In the genomic region with DNA sequence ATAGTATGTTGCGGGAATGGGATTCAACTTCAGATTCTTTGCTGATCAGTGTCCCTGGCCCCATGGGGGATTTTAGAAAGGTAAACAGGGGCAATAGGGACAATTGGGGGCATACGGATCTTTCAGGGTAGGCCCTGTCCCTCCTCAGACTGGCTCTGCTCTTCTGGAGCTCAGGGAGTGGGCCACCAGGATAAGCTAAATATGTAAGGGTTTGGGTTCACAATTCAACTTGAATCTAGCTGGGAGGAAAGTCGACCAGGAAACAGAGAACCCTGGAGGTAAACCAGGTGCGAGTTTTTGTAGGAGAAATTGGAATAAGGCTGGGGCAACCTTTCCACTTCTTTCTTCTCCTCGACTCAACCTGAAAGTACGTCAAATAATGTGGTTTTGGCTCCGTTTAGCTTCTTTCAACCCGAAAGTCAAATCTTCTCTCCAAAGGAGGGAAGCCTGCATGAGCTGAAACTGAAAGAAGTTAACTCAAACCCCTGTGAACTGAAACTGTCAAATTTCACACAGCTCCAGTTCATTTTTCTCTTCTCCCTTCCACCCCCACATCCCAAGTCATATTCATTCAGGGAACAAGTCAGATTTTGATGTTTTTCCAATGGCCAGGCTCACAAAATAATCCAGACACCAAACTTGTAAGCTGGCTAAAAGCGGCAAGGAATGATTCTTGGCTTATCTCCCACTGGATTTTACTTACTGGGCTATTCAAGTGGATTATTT, we compare ENCODE assay signal across 10 cellular contexts.
DNase-seq lines count a peak whose midpoint lies in the region; ATAC-seq, FAIRE-seq and TF ChIP-seq lines count a peak whose summit lies in the region.
"Had no signal": no experiment of that assay in that cellular context is flagged by ENCODE, and none has a peak within 500 bp of the region (broad histone marks: within the 10 kb centered on the region; RNA-seq: fewer than 3 reads in every experiment).

No MANE protein-coding gene starts in this region.

- no peak for FAIRE-seq in H54 (lab: Jason Lieb, UNC)
- FAIRE-seq: islet of Langerhans had no signal

- no peak overlapping the region for H2AK5ac ChIP-seq in H9 (ENCODE audit: insufficient read length, low read length)

- no peaks in the 10 kb centered on the region for H3K9me3 ChIP-seq in H9 (ENCODE audit: control insufficient read depth, low read depth, low read length)

- H3K4me1 Mint-ChIP-seq in activated T-cell treated with anti-CD3 and anti-CD28 coated beads, Interleukin-2, amount 50 U/mL, for 72 hours (ENCODE audit: low read depth) = peaks cover 76% of the 10 kb centered on the region
- peaks cover 23% of the 10 kb centered on the region for H3K4me1 Mint-ChIP-seq in nephron progenitor cell
- 0 out of 4 replicates have a peak, but pooled peaks cover 0 to 2% of the 10 kb centered on the region in 2 experiments for H3K4me1 Mint-ChIP-seq in H9

- peak overlapping the region; percentile 79 for H3K27ac Mint-ChIP-seq in activated T-cell treated with anti-CD3 and anti-CD28 coated beads, Interleukin-2, amount 50 U/mL, for 72 hours
- H3K27ac Mint-ChIP-seq in nephron progenitor cell = no peak overlapping the region
- peak overlapping the region in 1 of 3 experiments; percentile 62; a peak in 1 of 7 replicates for H3K27ac Mint-ChIP-seq in H9

- H2BK20ac ChIP-seq in H9 (ENCODE audit: low read depth, low read length, poor library complexity, severe bottlenecking) = no peak overlapping the region

- no peak overlapping the region for H2AFZ ChIP-seq in H9 (ENCODE audit: low read length)

- no peak overlapping the region for H4K5ac ChIP-seq in H9 (ENCODE audit: insufficient read length, low read depth, low read length)

- DNase-seq in GM13977 (ENCODE audit: low spot score) (peak; percentile 39), nephron progenitor cell (no peak), H9 (no peak), posterior cingulate gyrus (no peak), H54 (ENCODE audit: insufficient read length, low spot score) (no peak)
- DNase-seq in activated T-cell treated with anti-CD3 and anti-CD28 coated beads, Interleukin-2, amount 50 U/mL, for 72 hours = peak; percentile 41 to 54
- DNase-seq: NCI-H1436 treated with DMSO at 0.1 percent for 48 hours had no signal

- no peak overlapping the region for H3K27ac ChIP-seq in H9 (ENCODE audit: insufficient read length, low read depth, low read length)

- peak overlapping the region; percentile 50 to 68 for H3K4me3 Mint-ChIP-seq in activated T-cell treated with anti-CD3 and anti-CD28 coated beads, Interleukin-2, amount 50 U/mL, for 72 hours
- H3K4me3 Mint-ChIP-seq in nephron progenitor cell = no peak overlapping the region
- no peak overlapping the region for H3K4me3 Mint-ChIP-seq in H9

- no peak for TF ChIP-seq POLR2A in H54 (IDR thresholded peaks at IDR 0.05; ENCODE audit: low read depth, low read length)

- no peak overlapping the region for H2BK5ac ChIP-seq in H9 (ENCODE audit: insufficient read length, low read length)

- no peaks in the 10 kb centered on the region for H3K36me3 Mint-ChIP-seq in activated T-cell treated with anti-CD3 and anti-CD28 coated beads, Interleukin-2, amount 50 U/mL, for 72 hours (ENCODE audit: insufficient read depth in 2 of 2)
- H3K36me3 Mint-ChIP-seq in nephron progenitor cell (ENCODE audit: low read depth) (no peaks in the 10 kb centered on the region), H9 (ENCODE audit: insufficient read depth in 1 of 3, low read depth in 3 of 3) (no peaks in the 10 kb centered on the region; a peak in 1 of 7 replicates)

- H4K20me1 ChIP-seq in H9 (ENCODE audit: control insufficient read depth, insufficient read depth, insufficient read length) = no peaks in the 10 kb centered on the region

- no peaks in the 10 kb centered on the region for H3K79me1 ChIP-seq in H9 (ENCODE audit: insufficient read depth, low read depth, low read length, poor library complexity, severe bottlenecking)

- H2BK12ac ChIP-seq in H9 (ENCODE audit: insufficient read length, low read depth, low read length) = no peak overlapping the region

- no peaks in the 10 kb centered on the region for H3K79me2 ChIP-seq in H9 (ENCODE audit: insufficient read depth, low read length)

- H3K9me3 Mint-ChIP-seq in activated T-cell treated with anti-CD3 and anti-CD28 coated beads, Interleukin-2, amount 50 U/mL, for 72 hours = no peaks in the 10 kb centered on the region
- H3K9me3 Mint-ChIP-seq in nephron progenitor cell = no peaks in the 10 kb centered on the region
- H3K9me3 Mint-ChIP-seq in H9 = no peaks in the 10 kb centered on the region

- in situ Hi-C loops in GM13977 (cut with MboI; ENCODE audit: low pct_unique_long_range_greater_than_20kb, low sequenced_read_pairs, unreplicated experiment) = no loop called here

- H3K9ac ChIP-seq in H9 (ENCODE audit: extremely low read depth, insufficient read length, low read length) = no peak overlapping the region

- no peak overlapping the region for H3T11ph ChIP-seq in H9 (ENCODE audit: low read length)

- ATAC-seq in GM19438 (IDR thresholded peaks at IDR 0.05; ENCODE audit: low read depth, unreplicated experiment) (peak; percentile 67), HG03064 (IDR thresholded peaks at IDR 0.05; ENCODE audit: low read depth, unreplicated experiment) (peak; percentile 80)
- peak; percentile 76 to 82 for ATAC-seq in activated T-cell treated with anti-CD3 and anti-CD28 coated beads, Interleukin-2, amount 50 U/mL, for 72 hours (replicated peaks in 1 of 2)

- H3K4me2 ChIP-seq in H9 (ENCODE audit: insufficient read depth, insufficient read length, low read length) = no peak overlapping the region

- no peak overlapping the region for H2BK15ac ChIP-seq in H9 (ENCODE audit: low read depth, low read length)

- no peak overlapping the region for H4K8ac ChIP-seq in H9 (replicated peaks; ENCODE audit: insufficient read length, low read depth, low read length)

- H4K91ac ChIP-seq in H9 (ENCODE audit: insufficient read length, low read depth, low read length) = no peak overlapping the region

- H3K27me3 Mint-ChIP-seq in activated T-cell treated with anti-CD3 and anti-CD28 coated beads, Interleukin-2, amount 50 U/mL, for 72 hours (ENCODE audit: low read depth) = no peaks in the 10 kb centered on the region
- H3K27me3 Mint-ChIP-seq in nephron progenitor cell (ENCODE audit: low read depth, poor library complexity) = peaks cover 6% of the 10 kb centered on the region
- no peaks in the 10 kb centered on the region; the same call in 1 of the 2 replicates for H3K27me3 Mint-ChIP-seq in H9 (ENCODE audit: low read depth)

- no peak overlapping the region for H3K23ac ChIP-seq in H9 (ENCODE audit: insufficient read length, low read depth, low read length)

- TF ChIP-seq CTCF in GM13977 (IDR thresholded peaks at IDR 0.05; ENCODE audit: extremely low read depth, insufficient read depth, missing control alignments) (no peak), nephron progenitor cell (IDR thresholded peaks at IDR 0.05) (no peak), H9 (conservative IDR thresholded peaks at IDR 0.05) (no peak)

- no peaks in the 10 kb centered on the region for H3K4me1 ChIP-seq in H9 (ENCODE audit: insufficient read depth, low read length)

- intact Hi-C loops in posterior cingulate gyrus (cut with DNase I) = no loop called here

- WGBS in H9 (ENCODE audit: extremely low coverage, insufficient read length, low lambda C conversion rate) = no CpG with 5 or more reads among the region's 9 CpGs

- no peaks in the 10 kb centered on the region for H3K23me2 ChIP-seq in H9 (ENCODE audit: insufficient read length, low read depth, low read length, poor library complexity, severe bottlenecking)

- no peak overlapping the region for H3K4ac ChIP-seq in H9 (ENCODE audit: low read depth, low read length)

- no peak overlapping the region for H3K18ac ChIP-seq in H9 (ENCODE audit: insufficient read length, low read depth, low read length)

- no peak overlapping the region for H3K14ac ChIP-seq in H9 (ENCODE audit: insufficient read depth, low read length)

- H3K27me3 ChIP-seq in H9 (ENCODE audit: insufficient read depth, low read length) = no peaks in the 10 kb centered on the region

- no peak overlapping the region for H3K56ac ChIP-seq in H9 (ENCODE audit: insufficient read length, low read depth, low read length)

- no peak overlapping the region for H2BK120ac ChIP-seq in H9 (ENCODE audit: low read depth, low read length, poor library complexity, severe bottlenecking)

Comparison
In these comparisons a context has a peak if more than half of its experiments do, and no peak if none do; other contexts are left out.
1. DNase-seq: peak in GM13977 (single experiment) and activated T-cell treated with anti-CD3 and anti-CD28 coated beads, Interleukin-2, amount 50 U/mL, for 72 hours (2 of 2); none in nephron progenitor cell (single experiment), H9 (single experiment), posterior cingulate gyrus (0 of 10) and H54 (single experiment).
2. H3K4me3 Mint-ChIP-seq: peak in activated T-cell treated with anti-CD3 and anti-CD28 coated beads, Interleukin-2, amount 50 U/mL, for 72 hours (2 of 2); none in nephron progenitor cell (single experiment) and H9 (0 of 2).
3. Peak in every context shown above with its lines, with median percentiles within 50 percentile points of each other: ATAC-seq.